In genomic region chr2:73366060-73366459, GRCh38 we compare ENCODE assay signal across 11 cellular contexts.
"Had no signal": no experiment of that assay in that cellular context is flagged by ENCODE, and none has a peak within 500 bp of the region (broad histone marks: within the 10 kb centered on the region; RNA-seq: fewer than 3 reads in every experiment).

No MANE protein-coding gene starts in this region.

- FAIRE-seq: H1, H54 had no signal

- H3K4me3 ChIP-seq: GM23248, GM23338, HAP-1 had no signal

- ATAC-seq: GM23338, HCT116 had no signal

- H3K9me3 ChIP-seq: HAP-1 had no signal

- DNase-seq: GM23248, GOT3, H7, H9, HCEC 1CT, HFFc6 had no signal

- H3K36me3 ChIP-seq: HAP-1 had no signal

- H3K4me1 ChIP-seq: HAP-1 had no signal
